Comparison of ENCODE assay signal across 1 cellular context in the genomic region with DNA sequence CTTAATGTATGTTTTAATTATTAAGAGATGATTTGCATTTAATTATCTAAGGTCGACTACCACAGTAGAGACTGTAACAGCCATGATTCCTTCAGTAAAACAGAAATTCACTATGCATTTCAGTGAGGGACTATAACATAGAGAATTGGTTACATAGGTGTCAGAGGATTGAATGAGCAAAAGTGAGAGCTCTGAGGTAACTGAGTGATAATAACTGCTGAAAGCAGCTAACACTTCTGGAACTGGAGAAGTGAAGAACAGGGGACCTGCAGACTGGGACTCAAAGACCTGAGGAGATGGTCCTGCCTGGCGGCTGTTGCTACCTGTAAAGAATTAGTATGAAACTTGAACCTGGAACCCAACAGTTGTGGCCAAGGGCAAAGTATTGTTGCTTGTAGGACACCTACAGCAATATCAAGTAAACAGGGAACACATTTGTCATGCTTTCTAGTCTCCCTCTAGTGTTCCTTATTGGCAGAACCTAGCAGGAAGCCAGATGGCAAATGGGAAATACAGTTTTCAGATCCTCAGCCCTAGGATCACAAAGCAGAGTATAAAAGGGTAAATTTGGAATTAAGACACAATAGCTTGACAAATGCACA.
TF ChIP-seq lines count a peak whose summit lies in the region.

No MANE protein-coding gene starts in this region.

TF ChIP-seq in K562, 482 proteins besides CTCF, POLR2A, EP300 and RAD21 (continued from another document and continues in another):
- TF ChIP-seq, protein P1, sequence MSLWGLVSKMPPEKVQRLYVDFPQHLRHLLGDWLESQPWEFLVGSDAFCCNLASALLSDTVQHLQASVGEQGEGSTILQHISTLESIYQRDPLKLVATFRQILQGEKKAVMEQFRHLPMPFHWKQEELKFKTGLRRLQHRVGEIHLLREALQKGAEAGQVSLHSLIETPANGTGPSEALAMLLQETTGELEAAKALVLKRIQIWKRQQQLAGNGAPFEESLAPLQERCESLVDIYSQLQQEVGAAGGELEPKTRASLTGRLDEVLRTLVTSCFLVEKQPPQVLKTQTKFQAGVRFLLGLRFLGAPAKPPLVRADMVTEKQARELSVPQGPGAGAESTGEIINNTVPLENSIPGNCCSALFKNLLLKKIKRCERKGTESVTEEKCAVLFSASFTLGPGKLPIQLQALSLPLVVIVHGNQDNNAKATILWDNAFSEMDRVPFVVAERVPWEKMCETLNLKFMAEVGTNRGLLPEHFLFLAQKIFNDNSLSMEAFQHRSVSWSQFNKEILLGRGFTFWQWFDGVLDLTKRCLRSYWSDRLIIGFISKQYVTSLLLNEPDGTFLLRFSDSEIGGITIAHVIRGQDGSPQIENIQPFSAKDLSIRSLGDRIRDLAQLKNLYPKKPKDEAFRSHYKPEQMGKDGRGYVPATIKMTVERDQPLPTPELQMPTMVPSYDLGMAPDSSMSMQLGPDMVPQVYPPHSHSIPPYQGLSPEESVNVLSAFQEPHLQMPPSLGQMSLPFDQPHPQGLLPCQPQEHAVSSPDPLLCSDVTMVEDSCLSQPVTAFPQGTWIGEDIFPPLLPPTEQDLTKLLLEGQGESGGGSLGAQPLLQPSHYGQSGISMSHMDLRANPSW (CRISPR knock-in tag; IDR thresholded peaks at IDR 0.05) = no peak
- TF ChIP-seq HOXB6 (CRISPR knock-in tag; IDR thresholded peaks at IDR 0.05; ENCODE audit: borderline replicate concordance) = no peak
- TF ChIP-seq, protein P2, sequence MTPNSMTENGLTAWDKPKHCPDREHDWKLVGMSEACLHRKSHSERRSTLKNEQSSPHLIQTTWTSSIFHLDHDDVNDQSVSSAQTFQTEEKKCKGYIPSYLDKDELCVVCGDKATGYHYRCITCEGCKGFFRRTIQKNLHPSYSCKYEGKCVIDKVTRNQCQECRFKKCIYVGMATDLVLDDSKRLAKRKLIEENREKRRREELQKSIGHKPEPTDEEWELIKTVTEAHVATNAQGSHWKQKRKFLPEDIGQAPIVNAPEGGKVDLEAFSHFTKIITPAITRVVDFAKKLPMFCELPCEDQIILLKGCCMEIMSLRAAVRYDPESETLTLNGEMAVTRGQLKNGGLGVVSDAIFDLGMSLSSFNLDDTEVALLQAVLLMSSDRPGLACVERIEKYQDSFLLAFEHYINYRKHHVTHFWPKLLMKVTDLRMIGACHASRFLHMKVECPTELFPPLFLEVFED (CRISPR knock-in tag; conservative IDR thresholded peaks at IDR 0.05) = no peak
- TF ChIP-seq HCFC1 (IDR thresholded peaks at IDR 0.05; ENCODE audit: low read depth, low read length) = no peak
- no peak for TF ChIP-seq ZNF589 (CRISPR knock-in tag; IDR thresholded peaks at IDR 0.05; ENCODE audit: low read depth)
- TF ChIP-seq, protein P3, sequence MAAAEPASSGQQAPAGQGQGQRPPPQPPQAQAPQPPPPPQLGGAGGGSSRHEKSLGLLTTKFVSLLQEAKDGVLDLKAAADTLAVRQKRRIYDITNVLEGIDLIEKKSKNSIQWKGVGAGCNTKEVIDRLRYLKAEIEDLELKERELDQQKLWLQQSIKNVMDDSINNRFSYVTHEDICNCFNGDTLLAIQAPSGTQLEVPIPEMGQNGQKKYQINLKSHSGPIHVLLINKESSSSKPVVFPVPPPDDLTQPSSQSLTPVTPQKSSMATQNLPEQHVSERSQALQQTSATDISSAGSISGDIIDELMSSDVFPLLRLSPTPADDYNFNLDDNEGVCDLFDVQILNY (CRISPR knock-in tag; IDR thresholded peaks at IDR 0.05) = no peak
- no peak for TF ChIP-seq MBD2 (IDR thresholded peaks at IDR 0.05; ENCODE audit: borderline replicate concordance, low read depth)
- peak; percentile 67; the same call in 1 of the 2 replicates for TF ChIP-seq ESRRA (IDR thresholded peaks at IDR 0.05; ENCODE audit: borderline replicate concordance, low read depth)
- peak; percentile 73 to 88 for TF ChIP-seq FOXK2 (conservative IDR thresholded peaks at IDR 0.05 in 1 of 2, IDR thresholded peaks at IDR 0.05 in 1 of 2; ENCODE audit: low read depth in 2 of 2)
- no peak for TF ChIP-seq ZNF253 (CRISPR knock-in tag; conservative IDR thresholded peaks at IDR 0.05)
- TF ChIP-seq ILF3 (IDR thresholded peaks at IDR 0.05; ENCODE audit: borderline replicate concordance) = no peak
- TF ChIP-seq ZNF212 (CRISPR knock-in tag; IDR thresholded peaks at IDR 0.05) = no peak
- no peak for TF ChIP-seq MAFK (IDR thresholded peaks at IDR 0.05; ENCODE audit: low read length)
- TF ChIP-seq ZNF76 (CRISPR knock-in tag; IDR thresholded peaks at IDR 0.05; ENCODE audit: borderline replicate concordance) = no peak
- TF ChIP-seq CREM (IDR thresholded peaks at IDR 0.05; ENCODE audit: low read depth) = no peak
- TF ChIP-seq, protein P4, sequence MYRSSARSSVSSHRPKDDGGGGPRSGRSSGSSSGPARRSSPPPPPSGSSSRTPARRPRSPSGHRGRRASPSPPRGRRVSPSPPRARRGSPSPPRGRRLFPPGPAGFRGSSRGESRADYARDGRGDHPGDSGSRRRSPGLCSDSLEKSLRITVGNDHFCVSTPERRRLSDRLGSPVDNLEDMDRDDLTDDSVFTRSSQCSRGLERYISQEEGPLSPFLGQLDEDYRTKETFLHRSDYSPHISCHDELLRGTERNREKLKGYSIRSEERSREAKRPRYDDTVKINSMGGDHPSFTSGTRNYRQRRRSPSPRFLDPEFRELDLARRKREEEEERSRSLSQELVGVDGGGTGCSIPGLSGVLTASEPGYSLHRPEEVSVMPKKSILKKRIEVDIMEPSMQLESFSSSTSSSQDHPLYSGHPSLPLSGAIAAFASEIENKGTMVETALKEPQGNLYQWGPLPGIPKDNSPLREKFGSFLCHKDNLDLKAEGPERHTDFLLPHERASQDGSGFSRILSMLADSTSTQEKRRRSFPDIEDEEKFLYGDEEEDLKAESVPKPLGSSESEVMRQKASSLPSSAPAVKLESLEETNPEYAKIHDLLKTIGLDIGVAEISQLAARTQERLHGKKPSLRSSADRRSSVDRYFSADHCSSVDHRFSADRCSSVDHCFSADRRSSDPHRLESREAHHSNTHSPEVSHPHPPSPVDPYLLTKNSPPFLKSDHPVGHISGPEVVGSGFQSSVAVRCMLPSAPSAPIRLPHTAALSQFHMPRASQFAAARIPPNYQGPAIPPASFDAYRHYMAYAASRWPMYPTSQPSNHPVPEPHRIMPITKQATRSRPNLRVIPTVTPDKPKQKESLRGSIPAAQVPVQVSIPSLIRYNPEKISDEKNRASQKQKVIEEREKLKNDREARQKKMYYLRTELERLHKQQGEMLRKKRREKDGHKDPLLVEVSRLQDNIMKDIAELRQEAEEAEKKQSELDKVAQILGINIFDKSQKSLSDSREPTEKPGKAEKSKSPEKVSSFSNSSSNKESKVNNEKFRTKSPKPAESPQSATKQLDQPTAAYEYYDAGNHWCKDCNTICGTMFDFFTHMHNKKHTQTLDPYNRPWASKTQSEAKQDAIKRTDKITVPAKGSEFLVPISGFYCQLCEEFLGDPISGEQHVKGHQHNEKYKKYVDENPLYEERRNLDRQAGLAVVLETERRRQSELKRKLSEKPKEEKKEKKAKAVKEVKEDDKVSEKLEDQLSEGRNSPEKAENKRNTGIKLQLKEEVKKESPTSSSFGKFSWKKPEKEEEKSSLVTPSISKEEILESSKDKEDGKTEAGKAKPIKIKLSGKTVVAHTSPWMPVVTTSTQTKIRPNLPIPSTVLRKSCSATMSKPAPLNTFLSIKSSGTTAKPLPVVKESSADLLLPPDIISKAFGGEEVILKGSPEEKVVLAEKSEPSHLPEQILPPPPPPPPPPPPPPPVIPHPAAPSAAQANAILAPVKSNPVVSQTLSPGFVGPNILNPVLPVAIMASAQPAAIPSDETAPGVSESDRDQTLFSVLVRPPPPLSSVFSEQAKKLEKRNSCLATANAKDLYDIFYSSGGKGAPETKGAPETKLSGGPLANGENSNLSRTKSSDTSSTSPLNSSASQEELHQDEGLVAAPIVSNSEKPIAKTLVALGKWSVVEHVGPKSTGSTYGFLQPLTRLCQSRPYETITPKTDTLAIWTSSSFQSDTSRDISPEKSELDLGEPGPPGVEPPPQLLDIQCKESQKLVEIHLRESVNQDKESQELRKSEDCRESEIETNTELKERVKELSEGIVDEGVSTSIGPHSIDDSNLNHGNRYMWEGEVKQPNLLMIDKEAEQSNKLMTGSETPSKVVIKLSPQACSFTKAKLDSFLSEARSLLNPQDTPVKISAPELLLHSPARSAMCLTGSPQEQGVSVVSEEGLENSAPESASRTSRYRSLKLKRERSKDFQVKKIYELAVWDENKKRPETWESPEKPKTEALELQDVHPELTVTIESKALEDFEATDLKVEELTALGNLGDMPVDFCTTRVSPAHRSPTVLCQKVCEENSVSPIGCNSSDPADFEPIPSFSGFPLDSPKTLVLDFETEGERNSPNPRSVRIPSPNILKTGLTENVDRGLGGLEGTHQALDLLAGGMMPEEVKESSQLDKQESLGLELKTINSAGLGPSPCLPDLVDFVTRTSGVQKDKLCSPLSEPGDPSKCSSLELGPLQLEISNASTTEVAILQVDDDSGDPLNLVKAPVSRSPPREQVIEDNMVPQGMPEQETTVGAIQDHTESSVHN (IDR thresholded peaks at IDR 0.05; ENCODE audit: borderline replicate concordance in 1 of 2, low read depth in 1 of 2) = no peak
- TF ChIP-seq ZNF586 (CRISPR knock-in tag; conservative IDR thresholded peaks at IDR 0.05) = no peak
- TF ChIP-seq, protein P5, sequence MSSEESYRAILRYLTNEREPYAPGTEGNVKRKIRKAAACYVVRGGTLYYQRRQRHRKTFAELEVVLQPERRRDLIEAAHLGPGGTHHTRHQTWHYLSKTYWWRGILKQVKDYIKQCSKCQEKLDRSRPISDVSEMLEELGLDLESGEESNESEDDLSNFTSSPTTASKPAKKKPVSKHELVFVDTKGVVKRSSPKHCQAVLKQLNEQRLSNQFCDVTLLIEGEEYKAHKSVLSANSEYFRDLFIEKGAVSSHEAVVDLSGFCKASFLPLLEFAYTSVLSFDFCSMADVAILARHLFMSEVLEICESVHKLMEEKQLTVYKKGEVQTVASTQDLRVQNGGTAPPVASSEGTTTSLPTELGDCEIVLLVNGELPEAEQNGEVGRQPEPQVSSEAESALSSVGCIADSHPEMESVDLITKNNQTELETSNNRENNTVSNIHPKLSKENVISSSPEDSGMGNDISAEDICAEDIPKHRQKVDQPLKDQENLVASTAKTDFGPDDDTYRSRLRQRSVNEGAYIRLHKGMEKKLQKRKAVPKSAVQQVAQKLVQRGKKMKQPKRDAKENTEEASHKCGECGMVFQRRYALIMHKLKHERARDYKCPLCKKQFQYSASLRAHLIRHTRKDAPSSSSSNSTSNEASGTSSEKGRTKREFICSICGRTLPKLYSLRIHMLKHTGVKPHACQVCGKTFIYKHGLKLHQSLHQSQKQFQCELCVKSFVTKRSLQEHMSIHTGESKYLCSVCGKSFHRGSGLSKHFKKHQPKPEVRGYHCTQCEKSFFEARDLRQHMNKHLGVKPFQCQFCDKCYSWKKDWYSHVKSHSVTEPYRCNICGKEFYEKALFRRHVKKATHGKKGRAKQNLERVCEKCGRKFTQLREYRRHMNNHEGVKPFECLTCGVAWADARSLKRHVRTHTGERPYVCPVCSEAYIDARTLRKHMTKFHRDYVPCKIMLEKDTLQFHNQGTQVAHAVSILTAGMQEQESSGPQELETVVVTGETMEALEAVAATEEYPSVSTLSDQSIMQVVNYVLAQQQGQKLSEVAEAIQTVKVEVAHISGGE (CRISPR knock-in tag; IDR thresholded peaks at IDR 0.05) = no peak
- TF ChIP-seq ADNP (tag; IDR thresholded peaks at IDR 0.05) = peak; percentile 51; the same call in 1 of the 2 replicates
- TF ChIP-seq DMBX1 (CRISPR knock-in tag; IDR thresholded peaks at IDR 0.05; ENCODE audit: borderline replicate concordance) = 0 out of 2 replicates have a peak, but pooled peaks have one; percentile 27
- no peak for TF ChIP-seq ZC3H4 (CRISPR knock-in tag; IDR thresholded peaks at IDR 0.05; ENCODE audit: borderline replicate concordance)
- no peak for TF ChIP-seq KLF16 (IDR thresholded peaks at IDR 0.05)
- no peak for TF ChIP-seq FOSL1 (tag; conservative IDR thresholded peaks at IDR 0.05)
- TF ChIP-seq SRF (CRISPR knock-in tag; IDR thresholded peaks at IDR 0.05) = no peak
- no peak for TF ChIP-seq THRAP3 (IDR thresholded peaks at IDR 0.05; ENCODE audit: borderline replicate concordance)
- TF ChIP-seq ERF (CRISPR knock-in tag; IDR thresholded peaks at IDR 0.05) = no peak
- no peak for TF ChIP-seq YBX1 (IDR thresholded peaks at IDR 0.05)
- TF ChIP-seq, protein P6, sequence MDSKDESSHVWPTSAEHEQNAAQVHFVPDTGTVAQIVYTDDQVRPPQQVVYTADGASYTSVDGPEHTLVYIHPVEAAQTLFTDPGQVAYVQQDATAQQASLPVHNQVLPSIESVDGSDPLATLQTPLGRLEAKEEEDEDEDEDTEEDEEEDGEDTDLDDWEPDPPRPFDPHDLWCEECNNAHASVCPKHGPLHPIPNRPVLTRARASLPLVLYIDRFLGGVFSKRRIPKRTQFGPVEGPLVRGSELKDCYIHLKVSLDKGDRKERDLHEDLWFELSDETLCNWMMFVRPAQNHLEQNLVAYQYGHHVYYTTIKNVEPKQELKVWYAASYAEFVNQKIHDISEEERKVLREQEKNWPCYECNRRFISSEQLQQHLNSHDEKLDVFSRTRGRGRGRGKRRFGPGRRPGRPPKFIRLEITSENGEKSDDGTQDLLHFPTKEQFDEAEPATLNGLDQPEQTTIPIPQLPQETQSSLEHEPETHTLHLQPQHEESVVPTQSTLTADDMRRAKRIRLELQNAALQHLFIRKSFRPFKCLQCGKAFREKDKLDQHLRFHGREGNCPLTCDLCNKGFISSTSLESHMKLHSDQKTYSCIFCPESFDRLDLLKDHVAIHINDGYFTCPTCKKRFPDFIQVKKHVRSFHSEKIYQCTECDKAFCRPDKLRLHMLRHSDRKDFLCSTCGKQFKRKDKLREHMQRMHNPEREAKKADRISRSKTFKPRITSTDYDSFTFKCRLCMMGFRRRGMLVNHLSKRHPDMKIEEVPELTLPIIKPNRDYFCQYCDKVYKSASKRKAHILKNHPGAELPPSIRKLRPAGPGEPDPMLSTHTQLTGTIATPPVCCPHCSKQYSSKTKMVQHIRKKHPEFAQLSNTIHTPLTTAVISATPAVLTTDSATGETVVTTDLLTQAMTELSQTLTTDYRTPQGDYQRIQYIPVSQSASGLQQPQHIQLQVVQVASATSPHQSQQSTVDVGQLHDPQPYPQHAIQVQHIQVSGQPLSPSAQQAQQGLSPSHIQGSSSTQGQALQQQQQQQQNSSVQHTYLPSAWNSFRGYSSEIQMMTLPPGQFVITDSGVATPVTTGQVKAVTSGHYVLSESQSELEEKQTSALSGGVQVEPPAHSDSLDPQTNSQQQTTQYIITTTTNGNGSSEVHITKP (IDR thresholded peaks at IDR 0.05; ENCODE audit: partially characterized antibody) = no peak
- TF ChIP-seq ATF7 (IDR thresholded peaks at IDR 0.05) = no peak
- TF ChIP-seq PHB (CRISPR knock-in tag; IDR thresholded peaks at IDR 0.05) = no peak
- no peak for TF ChIP-seq BACH1 (tag; IDR thresholded peaks at IDR 0.05)
- TF ChIP-seq ZNF12 (CRISPR knock-in tag; IDR thresholded peaks at IDR 0.05) = no peak
- TF ChIP-seq MCM2 (IDR thresholded peaks at IDR 0.05; ENCODE audit: low read depth) = no peak
- TF ChIP-seq GTF2E2 (tag; IDR thresholded peaks at IDR 0.05) = no peak
- 0 out of 2 replicates have a peak, but pooled peaks have one; percentile 13 for TF ChIP-seq SOX6 (IDR thresholded peaks at IDR 0.05)
- no peak for TF ChIP-seq POLR2G (IDR thresholded peaks at IDR 0.05; ENCODE audit: low read depth, low read length)
- TF ChIP-seq, protein P7, sequence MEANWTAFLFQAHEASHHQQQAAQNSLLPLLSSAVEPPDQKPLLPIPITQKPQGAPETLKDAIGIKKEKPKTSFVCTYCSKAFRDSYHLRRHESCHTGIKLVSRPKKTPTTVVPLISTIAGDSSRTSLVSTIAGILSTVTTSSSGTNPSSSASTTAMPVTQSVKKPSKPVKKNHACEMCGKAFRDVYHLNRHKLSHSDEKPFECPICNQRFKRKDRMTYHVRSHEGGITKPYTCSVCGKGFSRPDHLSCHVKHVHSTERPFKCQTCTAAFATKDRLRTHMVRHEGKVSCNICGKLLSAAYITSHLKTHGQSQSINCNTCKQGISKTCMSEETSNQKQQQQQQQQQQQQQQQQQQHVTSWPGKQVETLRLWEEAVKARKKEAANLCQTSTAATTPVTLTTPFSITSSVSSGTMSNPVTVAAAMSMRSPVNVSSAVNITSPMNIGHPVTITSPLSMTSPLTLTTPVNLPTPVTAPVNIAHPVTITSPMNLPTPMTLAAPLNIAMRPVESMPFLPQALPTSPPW (CRISPR knock-in tag; IDR thresholded peaks at IDR 0.05) = no peak; the same call in 1 of the 2 replicates
- no peak for TF ChIP-seq ZC3H8 (IDR thresholded peaks at IDR 0.05)
